In genomic region chr6:11632795-11633511, GRCh38 we compare ENCODE assay signal across 15 cellular contexts.
DNase-seq lines count a peak whose midpoint lies in the region; ATAC-seq, FAIRE-seq and TF ChIP-seq lines count a peak whose summit lies in the region.
"Had no signal": no experiment of that assay in that cellular context is flagged by ENCODE, and none has a peak within 500 bp of the region (broad histone marks: within the 10 kb centered on the region; RNA-seq: fewer than 3 reads in every experiment).

No MANE protein-coding gene starts in this region.

- no peak for TF ChIP-seq CTCF in A549 (IDR thresholded peaks at IDR 0.05)
- TF ChIP-seq CTCF in bronchial epithelial cell (IDR thresholded peaks at IDR 0.05; ENCODE audit: insufficient read depth, low read length, severe bottlenecking): no peak
- TF ChIP-seq CTCF in keratinocyte (optimal IDR thresholded peaks at IDR 0.05 in 1 of 3, IDR thresholded peaks at IDR 0.05 in 1 of 3, conservative IDR thresholded peaks at IDR 0.05 in 1 of 3; ENCODE audit: extremely low read depth in 1 of 3, insufficient read depth in 2 of 3, low read length in 3 of 3): no peak
- TF ChIP-seq CTCF in CD14-positive monocyte (IDR thresholded peaks at IDR 0.05): no peak

- H3K4me1 Mint-ChIP-seq in CD14-positive monocyte: peaks cover 6% of the 10 kb centered on the region
- no peaks in the 10 kb centered on the region for H3K4me1 Mint-ChIP-seq in activated T-helper 17 cell treated with anti-CD3 and anti-CD28 coated beads, Interleukin-2, amount 50 U/mL, for 72 hours
- H3K4me1 Mint-ChIP-seq: activated naive CD4-positive, alpha-beta T cell treated with anti-CD3 and anti-CD28 coated beads, Interleukin-2, amount 50 U/mL, for 24 hours had no signal

- H3K9ac ChIP-seq in keratinocyte (ENCODE audit: control insufficient read depth, extremely low read depth, insufficient read depth, low read length): peak overlapping the region; percentile 18

- H3K4me3 ChIP-seq in A549 (no peak overlapping the region), bronchial epithelial cell (ENCODE audit: low read depth, low read length) (no peak overlapping the region), keratinocyte (ENCODE audit: control insufficient read depth in 2 of 3, extremely low read depth in 1 of 3, insufficient read depth in 2 of 3, low read depth in 1 of 3, low read length in 3 of 3) (no peak overlapping the region)
- H3K4me3 ChIP-seq: gastroesophageal sphincter, left lung, uterus had no signal

- no peaks in the 10 kb centered on the region for H3K9me1 ChIP-seq in keratinocyte (ENCODE audit: control insufficient read depth, extremely low read depth, insufficient read depth, low read length)

- TF ChIP-seq POLR2A in A549 (IDR thresholded peaks at IDR 0.05; ENCODE audit: low read length): no peak

- peaks cover 1 to 7% (median 1%) of the 10 kb centered on the region in 3 donors for H3K27me3 Mint-ChIP-seq in CD14-positive monocyte (ENCODE audit: low read depth in 3 of 3)
- peaks cover 7% of the 10 kb centered on the region for H3K27me3 Mint-ChIP-seq in activated T-helper 17 cell treated with anti-CD3 and anti-CD28 coated beads, Interleukin-2, amount 50 U/mL, for 72 hours
- H3K27me3 Mint-ChIP-seq: activated naive CD4-positive, alpha-beta T cell treated with anti-CD3 and anti-CD28 coated beads, Interleukin-2, amount 50 U/mL, for 24 hours had no signal

- no peak for TF ChIP-seq EP300 in A549 (IDR thresholded peaks at IDR 0.05)

- no peaks in the 10 kb centered on the region for H4K20me1 ChIP-seq in keratinocyte (ENCODE audit: control insufficient read depth, extremely low read depth, insufficient read depth, low read length)

- POLR2A ChIA-PET in A549 (lab: Yijun Ruan, JAX): no interaction called here

- H3K36me3 ChIP-seq in bronchial epithelial cell (ENCODE audit: control insufficient read depth, insufficient read depth, low read length) (no peaks in the 10 kb centered on the region), keratinocyte (ENCODE audit: control insufficient read depth in 2 of 2, extremely low read depth in 1 of 2, insufficient read depth in 2 of 2, low read length in 2 of 2) (no peaks in the 10 kb centered on the region)
- H3K36me3 ChIP-seq: gastroesophageal sphincter, left lung, uterus had no signal

- FAIRE-seq in A549 (lab: Jason Lieb, UNC): no peak
- no peak for FAIRE-seq in bronchial epithelial cell (lab: Jason Lieb, UNC)
- FAIRE-seq in keratinocyte (lab: Jason Lieb, UNC): peak; percentile 61
- FAIRE-seq: GM18507 had no signal

- no peaks in the 10 kb centered on the region for H3K27me3 ChIP-seq in bronchial epithelial cell (ENCODE audit: control insufficient read depth, insufficient read depth, low read length)
- H3K27me3 ChIP-seq in keratinocyte (ENCODE audit: control insufficient read depth, extremely low read depth, insufficient read depth, low read length): peaks cover 4% of the 10 kb centered on the region
- H3K27me3 ChIP-seq: left lung, uterus had no signal

- intact Hi-C loops in CD14-positive monocyte (cut with micrococcal nuclease): no loop called here

- no peak overlapping the region for H3K4me3 Mint-ChIP-seq in CD14-positive monocyte
- H3K4me3 Mint-ChIP-seq in activated T-helper 17 cell treated with anti-CD3 and anti-CD28 coated beads, Interleukin-2, amount 50 U/mL, for 72 hours: no peak overlapping the region
- H3K4me3 Mint-ChIP-seq: activated naive CD4-positive, alpha-beta T cell treated with anti-CD3 and anti-CD28 coated beads, Interleukin-2, amount 50 U/mL, for 24 hours had no signal

- 73% methylated on average over 11 of the region's 11 CpGs for WGBS in A549 (ENCODE audit: missing lambda C conversion rate)

- H3K27ac ChIP-seq in A549 (peak overlapping the region; percentile 70 to 82), keratinocyte (ENCODE audit: control insufficient read depth, insufficient read depth, low read length) (peak overlapping the region; percentile 37)
- H3K27ac ChIP-seq: gastroesophageal sphincter, left lung, uterus had no signal

- dilution Hi-C loops in keratinocyte (cut with MboI; ENCODE audit: extremely low pct_ligation_motif_present, low sequenced_read_pairs): no loop called here

- H3K79me2 ChIP-seq in keratinocyte (ENCODE audit: control insufficient read depth, insufficient read depth, low read length): no peaks in the 10 kb centered on the region

- H3K36me3 Mint-ChIP-seq in CD14-positive monocyte: no peaks in the 10 kb centered on the region
- no peaks in the 10 kb centered on the region for H3K36me3 Mint-ChIP-seq in activated T-helper 17 cell treated with anti-CD3 and anti-CD28 coated beads, Interleukin-2, amount 50 U/mL, for 72 hours (ENCODE audit: low read depth)
- H3K36me3 Mint-ChIP-seq: activated naive CD4-positive, alpha-beta T cell treated with anti-CD3 and anti-CD28 coated beads, Interleukin-2, amount 50 U/mL, for 24 hours had no signal

- H3K4me2 ChIP-seq in A549 (peak overlapping the region; percentile 54), keratinocyte (ENCODE audit: control insufficient read depth, extremely low read depth, insufficient read depth, low read depth, low read length) (peak overlapping the region; percentile 42)

- peak overlapping the region; percentile 10 for H2AFZ ChIP-seq in keratinocyte (ENCODE audit: control insufficient read depth, low read length)

- DNase-seq in A549 (ENCODE audit: low read depth in 1 of 2, low spot score in 1 of 2): peak in 1 of 2 experiments; percentile 48
- peak; percentile 80 for DNase-seq in HCEC 1CT
- peak; percentile 76 for DNase-seq in bronchial epithelial cell (ENCODE audit: low read depth)
- DNase-seq in keratinocyte (ENCODE audit: low read depth, low spot score): peak; percentile 84
- DNase-seq in CD14-positive monocyte (ENCODE audit: low spot score): no peak
- no peak for DNase-seq in NCI-H526 (lab: John Stamatoyannopoulos, UW)
- DNase-seq: NCI-H69, SIG-M5, uterus had no signal

- CTCF ChIA-PET in A549 (lab: Yijun Ruan, JAX): interaction anchor here (3.0 kb wide), 1 partner anchor 23 kb away, joined by 9 read pairs; no protein-coding TSS in a partner anchor

- H3K9me3 ChIP-seq in A549: no peaks in the 10 kb centered on the region
- no peaks in the 10 kb centered on the region for H3K9me3 ChIP-seq in keratinocyte (ENCODE audit: control insufficient read depth, low read depth, low read length)
- H3K9me3 ChIP-seq: gastroesophageal sphincter, left lung, uterus had no signal

- H3K4me1 ChIP-seq in A549 (peaks cover 15% of the 10 kb centered on the region), keratinocyte (ENCODE audit: control insufficient read depth, extremely low read depth, insufficient read depth, low read length) (peaks cover 16% of the 10 kb centered on the region)
- H3K4me1 ChIP-seq: gastroesophageal sphincter, uterus had no signal

- ATAC-seq in A549 (peak; percentile 52 to 54; a peak in 4 of 6 replicates), GM19455 (IDR thresholded peaks at IDR 0.05; ENCODE audit: unreplicated experiment) (no peak)
- no peak for ATAC-seq in activated T-helper 17 cell treated with anti-CD3 and anti-CD28 coated beads, Interleukin-2, amount 50 U/mL, for 72 hours (replicated peaks)
- ATAC-seq: gastroesophageal sphincter had no signal

- H3K27ac Mint-ChIP-seq in CD14-positive monocyte: no peak overlapping the region
- no peak overlapping the region for H3K27ac Mint-ChIP-seq in activated T-helper 17 cell treated with anti-CD3 and anti-CD28 coated beads, Interleukin-2, amount 50 U/mL, for 72 hours
- H3K27ac Mint-ChIP-seq: activated naive CD4-positive, alpha-beta T cell treated with anti-CD3 and anti-CD28 coated beads, Interleukin-2, amount 50 U/mL, for 24 hours had no signal

- H3K9me3 Mint-ChIP-seq in CD14-positive monocyte: peaks cover 0 to 3% (median 0%) of the 10 kb centered on the region in 7 donors
- no peaks in the 10 kb centered on the region for H3K9me3 Mint-ChIP-seq in activated T-helper 17 cell treated with anti-CD3 and anti-CD28 coated beads, Interleukin-2, amount 50 U/mL, for 72 hours
- H3K9me3 Mint-ChIP-seq: activated naive CD4-positive, alpha-beta T cell treated with anti-CD3 and anti-CD28 coated beads, Interleukin-2, amount 50 U/mL, for 24 hours had no signal

- TF ChIP-seq RAD21 in A549 (conservative IDR thresholded peaks at IDR 0.05 in 1 of 2, IDR thresholded peaks at IDR 0.05 in 1 of 2): no peak

TF ChIP-seq in A549, 52 proteins besides CTCF, POLR2A, EP300 and RAD21 (continues in another document):
- TF ChIP-seq MAX (IDR thresholded peaks at IDR 0.05) (no peak), HMGXB4 (CRISPR knock-in tag; IDR thresholded peaks at IDR 0.05; ENCODE audit: borderline replicate concordance) (no peak), HOXB5 (CRISPR knock-in tag; IDR thresholded peaks at IDR 0.05) (no peak; the same call in 1 of the 2 replicates), EHMT2 (IDR thresholded peaks at IDR 0.05; ENCODE audit: low read depth) (no peak), TFCP2L1 (CRISPR knock-in tag; IDR thresholded peaks at IDR 0.05) (no peak), NPAS2 (CRISPR knock-in tag; IDR thresholded peaks at IDR 0.05; ENCODE audit: borderline replicate concordance) (no peak), SREBF2 (IDR thresholded peaks at IDR 0.05) (no peak), ATOH8 (CRISPR knock-in tag; IDR thresholded peaks at IDR 0.05; ENCODE audit: low read depth) (no peak), SMC3 (IDR thresholded peaks at IDR 0.05) (no peak), ESRRA (IDR thresholded peaks at IDR 0.05; ENCODE audit: borderline replicate concordance, low read length) (no peak)

Comparison
In these comparisons a context has a peak if more than half of its experiments do, and no peak if none do; other contexts are left out.
1. ATAC-seq: peak in A549 (2 of 2); none in GM19455 (single experiment) and activated T-helper 17 cell treated with anti-CD3 and anti-CD28 coated beads, Interleukin-2, amount 50 U/mL, for 72 hours (single experiment).
2. DNase-seq: peak in HCEC 1CT (single experiment), bronchial epithelial cell (single experiment) and keratinocyte (single experiment); none in CD14-positive monocyte (single experiment) and NCI-H526 (0 of 2).